Comparison of ENCODE assay signal across 21 cellular contexts in genomic region chr1:110098222-110099026, GRCh38. TPM values are rescaled to one million over a fixed set of nuclear protein-coding genes. Genes with fewer than 3 reads are reported as not detected.
DNase-seq lines count a peak whose midpoint lies in the region; FAIRE-seq and TF ChIP-seq lines count a peak whose summit lies in the region.
"Had no signal": no experiment of that assay in that cellular context is flagged by ENCODE, and none has a peak within 500 bp of the region (broad histone marks: within the 10 kb centered on the region; RNA-seq: fewer than 3 reads in every experiment).

No MANE protein-coding gene starts in this region.

- H3K36me3 ChIP-seq in HEK293 (ENCODE audit: control insufficient read depth in 2 of 2, insufficient read depth in 1 of 2, low read length in 2 of 2) (no peaks in the 10 kb centered on the region), spleen (no peaks in the 10 kb centered on the region)

- DNase-seq in SK-N-DZ (ENCODE audit: low spot score): peak; percentile 92
- DNase-seq in left kidney (ENCODE audit: low read depth, low spot score): peak; percentile 39
- no peak for DNase-seq in spleen
- no peak for DNase-seq in D721Med (ENCODE audit: insufficient read length, low spot score)
- DNase-seq in NCI-H526 (lab: John Stamatoyannopoulos, UW): no peak
- no peak for DNase-seq in NCI-H1436 (lab: John Stamatoyannopoulos, UW)
- DNase-seq: CD4-positive, alpha-beta memory T cell; DMS79 treated with DMSO at 0.1 percent for 48 hours; GDM1; GM23248; HCEC 1CT; Kasumi-1; NCI-H1105 treated with DMSO at 0.1 percent for 48 hours; NCI-H187; NCI-H345; NCI-H526 treated with DMSO at 0.1 percent for 48 hours; RPMI8226; SIG-M5 had no signal

- CTCF ChIA-PET in HEK293 (lab: Yijun Ruan, JAX): interaction anchor here (0.7 to 12.4 kb wide), 6 partner anchors 8 to 322 kb away, joined by 3 to 182 read pairs (median 3); no protein-coding TSS in a partner anchor

- no peak for TF ChIP-seq POLR2A in spleen (IDR thresholded peaks at IDR 0.05)

- no peaks in the 10 kb centered on the region for H3K27me3 ChIP-seq in spleen (replicated peaks in 1 of 7)

- H3K4me3 ChIP-seq in HEK293 (ENCODE audit: low read depth, low read length) (no peak overlapping the region), spleen (no peak overlapping the region)
- H3K4me3 ChIP-seq: GM12878, GM23248 had no signal

- H3K27ac ChIP-seq in HEK293 (ENCODE audit: extremely low read depth, low read depth, low read length) (no peak overlapping the region), spleen (peak overlapping the region in 6 of 8 donors; percentile 16 to 72 (median 59))
- H3K27ac ChIP-seq: GM23248 had no signal

- POLR2A ChIA-PET in HEK293 (lab: Yijun Ruan, JAX): interaction anchor here (0.5 kb wide), 1 partner anchor 40 kb away, joined by 3 read pairs; no protein-coding TSS in a partner anchor

- intact Hi-C loops in spleen (cut with DNase I; ENCODE audit: low total_unique reads): no loop called here

- no peaks in the 10 kb centered on the region for H3K4me1 ChIP-seq in HEK293 (ENCODE audit: control insufficient read depth, insufficient read depth, low read length)
- H3K4me1 ChIP-seq in spleen: peaks cover 0 to 40% (median 12%) of the 10 kb centered on the region in 6 donors

- H3K9me3 ChIP-seq in HEK293 (ENCODE audit: control insufficient read depth, insufficient read depth, low read depth, low read length) (no peaks in the 10 kb centered on the region), spleen (no peaks in the 10 kb centered on the region)

- TF ChIP-seq CTCF in HEK293 (tag by site-specific recombination; IDR thresholded peaks at IDR 0.05): no peak
- TF ChIP-seq CTCF in spleen (IDR thresholded peaks at IDR 0.05 in 8 of 11, conservative IDR thresholded peaks at IDR 0.05 in 3 of 11): no peak
- TF ChIP-seq CTCF in D721Med (IDR thresholded peaks at IDR 0.05; ENCODE audit: insufficient read depth, missing control alignments): no peak

- FAIRE-seq in D721Med (lab: Jason Lieb, UNC): no peak
- FAIRE-seq: GM12878 had no signal

- 66 to 81% (median 75%) methylated on average over 9 of the region's 9 CpGs for WGBS in spleen, 5 donors

TF ChIP-seq in HEK293, 187 proteins besides CTCF, POLR2A, EP300 and RAD21 (continues in another document):
- no peak for TF ChIP-seq ZNF549 (tag by site-specific recombination; IDR thresholded peaks at IDR 0.05)
- TF ChIP-seq, protein P1, sequence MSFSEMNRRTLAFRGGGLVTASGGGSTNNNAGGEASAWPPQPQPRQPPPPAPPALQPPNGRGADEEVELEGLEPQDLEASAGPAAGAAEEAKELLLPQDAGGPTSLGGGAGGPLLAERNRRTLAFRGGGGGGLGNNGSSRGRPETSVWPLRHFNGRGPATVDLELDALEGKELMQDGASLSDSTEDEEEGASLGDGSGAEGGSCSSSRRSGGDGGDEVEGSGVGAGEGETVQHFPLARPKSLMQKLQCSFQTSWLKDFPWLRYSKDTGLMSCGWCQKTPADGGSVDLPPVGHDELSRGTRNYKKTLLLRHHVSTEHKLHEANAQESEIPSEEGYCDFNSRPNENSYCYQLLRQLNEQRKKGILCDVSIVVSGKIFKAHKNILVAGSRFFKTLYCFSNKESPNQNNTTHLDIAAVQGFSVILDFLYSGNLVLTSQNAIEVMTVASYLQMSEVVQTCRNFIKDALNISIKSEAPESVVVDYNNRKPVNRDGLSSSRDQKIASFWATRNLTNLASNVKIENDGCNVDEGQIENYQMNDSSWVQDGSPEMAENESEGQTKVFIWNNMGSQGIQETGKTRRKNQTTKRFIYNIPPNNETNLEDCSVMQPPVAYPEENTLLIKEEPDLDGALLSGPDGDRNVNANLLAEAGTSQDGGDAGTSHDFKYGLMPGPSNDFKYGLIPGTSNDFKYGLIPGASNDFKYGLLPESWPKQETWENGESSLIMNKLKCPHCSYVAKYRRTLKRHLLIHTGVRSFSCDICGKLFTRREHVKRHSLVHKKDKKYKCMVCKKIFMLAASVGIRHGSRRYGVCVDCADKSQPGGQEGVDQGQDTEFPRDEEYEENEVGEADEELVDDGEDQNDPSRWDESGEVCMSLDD (tag by site-specific recombination; IDR thresholded peaks at IDR 0.05): no peak
- no peak for TF ChIP-seq ZNF221 (tag by site-specific recombination; IDR thresholded peaks at IDR 0.05; ENCODE audit: borderline replicate concordance)
- no peak for TF ChIP-seq ZNF335 (tag by site-specific recombination; conservative IDR thresholded peaks at IDR 0.05)
- TF ChIP-seq YY1 (tag by site-specific recombination; IDR thresholded peaks at IDR 0.05): no peak
- TF ChIP-seq ZFP41 (tag by site-specific recombination; IDR thresholded peaks at IDR 0.05; ENCODE audit: borderline replicate concordance): no peak
- no peak for TF ChIP-seq ZNF624 (tag by site-specific recombination; IDR thresholded peaks at IDR 0.05)
- TF ChIP-seq KLF16 (tag by site-specific recombination; IDR thresholded peaks at IDR 0.05): no peak
- TF ChIP-seq FEZF1 (tag by site-specific recombination; IDR thresholded peaks at IDR 0.05): no peak
- TF ChIP-seq ZNF391 (tag by site-specific recombination; IDR thresholded peaks at IDR 0.05; ENCODE audit: borderline replicate concordance, low read depth): no peak
- no peak for TF ChIP-seq ZNF501 (tag by site-specific recombination; IDR thresholded peaks at IDR 0.05)
- no peak for TF ChIP-seq ZNF510 (tag by site-specific recombination; IDR thresholded peaks at IDR 0.05; ENCODE audit: insufficient replicate concordance)
- no peak for TF ChIP-seq ZNF324 (tag by site-specific recombination; IDR thresholded peaks at IDR 0.05)
- TF ChIP-seq HOXD13 (CRISPR knock-in tag; IDR thresholded peaks at IDR 0.05; ENCODE audit: borderline replicate concordance): no peak
- no peak for TF ChIP-seq SP2 (tag by site-specific recombination; IDR thresholded peaks at IDR 0.05)
- no peak for TF ChIP-seq MYNN (tag by site-specific recombination; IDR thresholded peaks at IDR 0.05; ENCODE audit: borderline replicate concordance)
- no peak for TF ChIP-seq IKZF3 (tag by site-specific recombination; IDR thresholded peaks at IDR 0.05)
- peak; percentile 45; the same call in 1 of the 2 replicates for TF ChIP-seq WT1 (tag by site-specific recombination; IDR thresholded peaks at IDR 0.05)
- peak; percentile 80 for TF ChIP-seq ZNF341 (tag by site-specific recombination; IDR thresholded peaks at IDR 0.05; ENCODE audit: low read depth)
- TF ChIP-seq ZNF560 (tag by site-specific recombination; IDR thresholded peaks at IDR 0.05; ENCODE audit: borderline replicate concordance): no peak
- peak; percentile 76 for TF ChIP-seq ZIC2 (tag by site-specific recombination; IDR thresholded peaks at IDR 0.05)
- TF ChIP-seq ZNF174 (tag by site-specific recombination; IDR thresholded peaks at IDR 0.05): no peak
- TF ChIP-seq KLF17 (tag by site-specific recombination; IDR thresholded peaks at IDR 0.05): peak; percentile 61; the same call in 1 of the 2 replicates
- TF ChIP-seq PRDM4 (tag by site-specific recombination; IDR thresholded peaks at IDR 0.05): no peak
- no peak for TF ChIP-seq ZNF10 (tag by site-specific recombination; IDR thresholded peaks at IDR 0.05)
- TF ChIP-seq ZNF112 (tag by site-specific recombination; IDR thresholded peaks at IDR 0.05): no peak
- no peak for TF ChIP-seq ZNF292 (tag by site-specific recombination; IDR thresholded peaks at IDR 0.05; ENCODE audit: borderline replicate concordance, low read depth)
- TF ChIP-seq SALL2 (tag by site-specific recombination; IDR thresholded peaks at IDR 0.05; ENCODE audit: borderline replicate concordance): no peak

RNA-seq across cellular contexts. Expression of gene UBL4B, which starts 13.8 kb away (rescaled TPM):
- 0.08 and 0.23 TPM in 2 replicates for polyA plus RNA-seq in SK-N-DZ (2014; cell fraction: cytosol; rRNA removed)
- 0.09 and 2.0 TPM in 2 replicates for polyA plus RNA-seq in SK-N-DZ (2014; cell fraction: nucleus; rRNA removed)
- total RNA-seq in spleen: not detected
- polyA plus RNA-seq in spleen: not detected
- total RNA-seq: CD4-positive, alpha-beta memory T cell; GM23248; OCI-LY7 had no signal
- polyA plus RNA-seq: CD4-positive, alpha-beta memory T cell; GM23248 had no signal

RNA-seq across cellular contexts. Expression of gene ALX3, which starts 28.0 kb away (rescaled TPM):
- 0.40 and 2.0 TPM in 2 replicates for polyA plus RNA-seq in SK-N-DZ (2014; cell fraction: cytosol; rRNA removed)
- polyA plus RNA-seq in SK-N-DZ (2014; cell fraction: nucleus; rRNA removed): 0.15 and 0.25 TPM in 2 replicates
- total RNA-seq in spleen: not detected
- polyA plus RNA-seq in spleen: under 1 TPM in 2 of 3 donors, not detected in 1; 0.10 to 0.12 TPM
- total RNA-seq: CD4-positive, alpha-beta memory T cell; GM12878; GM23248; OCI-LY7 had no signal
- polyA plus RNA-seq: CD4-positive, alpha-beta memory T cell; GM12878; GM23248 had no signal

RNA-seq across cellular contexts. Expression of gene SLC6A17, which starts 51.9 kb away (rescaled TPM):
- 0.05 TPM in 1 of 2 replicates, not detected in the other for polyA plus RNA-seq in SK-N-DZ (2014; cell fraction: cytosol; rRNA removed)
- 0.05 and 0.17 TPM in 2 replicates for polyA plus RNA-seq in SK-N-DZ (2014; cell fraction: nucleus; rRNA removed)
- not detected for total RNA-seq in spleen
- polyA plus RNA-seq in spleen: under 1 TPM in 2 of 3 donors, not detected in 1; under 0.01 to 0.02 TPM
- total RNA-seq: CD4-positive, alpha-beta memory T cell; GM12878; OCI-LY7 had no signal
- polyA plus RNA-seq: CD4-positive, alpha-beta memory T cell; GM12878 had no signal

Comparison
In these comparisons a context has a peak if more than half of its experiments do, and no peak if none do; other contexts are left out.
1. DNase-seq: peak in SK-N-DZ (single experiment) and left kidney (single experiment); none in spleen (single experiment), D721Med (single experiment), NCI-H526 (0 of 2) and NCI-H1436 (single experiment).